In the genomic region with DNA sequence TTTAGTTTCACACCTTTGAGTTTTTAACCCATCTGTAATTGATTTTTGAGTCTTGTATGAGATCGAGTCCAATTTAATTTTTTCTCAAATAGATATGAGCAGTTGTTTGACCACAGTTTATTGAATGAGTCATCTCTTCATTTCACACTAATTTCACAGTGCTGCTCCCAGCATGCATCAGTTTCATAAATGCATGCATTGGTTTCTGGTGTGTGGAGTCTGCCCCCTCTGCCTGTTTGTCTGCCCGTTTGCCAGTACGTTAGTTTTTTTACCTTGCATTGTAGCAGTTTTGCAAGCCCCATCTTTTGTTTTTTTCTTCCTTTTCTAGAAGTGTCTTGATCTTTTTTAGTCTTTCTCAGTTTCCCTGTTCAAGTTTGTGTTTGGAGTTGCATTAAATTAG, we compare ENCODE assay signal across 8 cellular contexts. TPM values are rescaled to one million over a fixed set of nuclear protein-coding genes. Genes with fewer than 3 reads are reported as not detected.
A peak's percentile ranks its signal among the peaks of the same experiment; 100 is the strongest.
DNase-seq lines count a peak whose midpoint lies in the region; ATAC-seq and TF ChIP-seq lines count a peak whose summit lies in the region.

No MANE protein-coding gene starts in this region.

- BruUV-seq in PC-3 (replicated peaks; lab: Mats Ljungman, UMichigan) = no TSS peak

- no peaks in the 10 kb centered on the region for H3K9me3 Mint-ChIP-seq in activated naive CD4-positive, alpha-beta T cell treated with anti-CD3 and anti-CD28 coated beads, Interleukin-2, amount 10 ng/mL, durations not matched to agents 7 days and 5 days

- H3K9me3 ChIP-seq in PC-3 (ENCODE audit: low read length) = no peaks in the 10 kb centered on the region

- peaks cover 10% of the 10 kb centered on the region for H3K36me3 Mint-ChIP-seq in activated naive CD4-positive, alpha-beta T cell treated with anti-CD3 and anti-CD28 coated beads, Interleukin-2, amount 10 ng/mL, durations not matched to agents 7 days and 5 days

- DNase-seq in COLO829 (ENCODE audit: low spot score) = peak; percentile 90
- DNase-seq in PC-3 = peak; percentile 86
- DNase-seq in activated naive CD4-positive, alpha-beta T cell treated with anti-CD3 and anti-CD28 coated beads, Interleukin-2, amount 10 ng/mL, durations not matched to agents 7 days and 5 days = peak; percentile 64
- DNase-seq in mucosa of gallbladder (ENCODE audit: low spot score) = peak; percentile 37
- no peak for DNase-seq in HK-2 (ENCODE audit: unreplicated experiment)
- no peak for DNase-seq in UCSD-AML1 (lab: John Stamatoyannopoulos, UW; ENCODE audit: unreplicated experiment)

- H3K27me3 ChIP-seq in PC-3 (ENCODE audit: low read length) = no peaks in the 10 kb centered on the region

- H3K4me1 ChIP-seq in PC-3 (ENCODE audit: insufficient read depth, low read length) = peaks cover 19% of the 10 kb centered on the region

- H4K20me1 ChIP-seq in PC-3 (ENCODE audit: low read length) = no peaks in the 10 kb centered on the region

- H3K4me1 Mint-ChIP-seq in activated naive CD4-positive, alpha-beta T cell treated with anti-CD3 and anti-CD28 coated beads, Interleukin-2, amount 10 ng/mL, durations not matched to agents 7 days and 5 days = peaks cover 23% of the 10 kb centered on the region

- CTCF ChIA-PET in PC-3 (lab: Charles Lee) = no interaction called here
- CTCF ChIA-PET in activated naive CD4-positive, alpha-beta T cell treated with anti-CD3 and anti-CD28 coated beads, Interleukin-2, amount 10 ng/mL, durations not matched to agents 7 days and 5 days (lab: Charles Lee) = interaction anchor here (1.2 kb wide), 1 partner anchor 13 kb away, joined by 3 read pairs; the partner anchor contains the start of gene MKKS

- POLR2A ChIA-PET in PC-3 (lab: Charles Lee; ENCODE audit: unreplicated experiment) = no interaction called here

- intact Hi-C loops in PC-3 (cut with micrococcal nuclease) = no loop called here

- H3K9me2 ChIP-seq in PC-3 (replicated peaks; ENCODE audit: low read length) = no peaks in the 10 kb centered on the region

- H3F3A ChIP-seq in PC-3 (ENCODE audit: low read length, unreplicated experiment) = no peaks in the 10 kb centered on the region

- peak overlapping the region; percentile 85 for H3K27ac Mint-ChIP-seq in activated naive CD4-positive, alpha-beta T cell treated with anti-CD3 and anti-CD28 coated beads, Interleukin-2, amount 10 ng/mL, durations not matched to agents 7 days and 5 days

- peak overlapping the region; percentile 44 for H3K4me3 ChIP-seq in PC-3 (ENCODE audit: low read length)

- ATAC-seq in GM19438 (IDR thresholded peaks at IDR 0.05; ENCODE audit: low read depth, unreplicated experiment) (peak; percentile 94), HG03378 (IDR thresholded peaks at IDR 0.05; ENCODE audit: unreplicated experiment) (peak; percentile 99), PC-3 (peak; percentile 98)

- peak overlapping the region; percentile 78 for H3K4me2 ChIP-seq in PC-3 (ENCODE audit: low read length)

- H2AFZ ChIP-seq in PC-3 (ENCODE audit: low read length) = peak overlapping the region; percentile 63; the same call in 1 of the 2 replicates

- H3K4me3 Mint-ChIP-seq in activated naive CD4-positive, alpha-beta T cell treated with anti-CD3 and anti-CD28 coated beads, Interleukin-2, amount 10 ng/mL, durations not matched to agents 7 days and 5 days = peak overlapping the region; percentile 31

- H3K27me3 Mint-ChIP-seq in activated naive CD4-positive, alpha-beta T cell treated with anti-CD3 and anti-CD28 coated beads, Interleukin-2, amount 10 ng/mL, durations not matched to agents 7 days and 5 days = no peaks in the 10 kb centered on the region

- H3K36me3 ChIP-seq in PC-3 (ENCODE audit: low read depth, low read length) = peaks cover 8% of the 10 kb centered on the region; the same call in 1 of the 2 replicates

- TF ChIP-seq CTCF in PC-3 (conservative IDR thresholded peaks at IDR 0.05; ENCODE audit: low read depth, low read length) = peak; percentile 37; the same call in 1 of the 2 replicates

- peak overlapping the region; percentile 25; the same call in 1 of the 2 replicates for H3K27ac ChIP-seq in PC-3 (ENCODE audit: low read length)

- H3K79me2 ChIP-seq in PC-3 (ENCODE audit: low read length) = peaks cover 52% of the 10 kb centered on the region

- peak overlapping the region; percentile 26 for H3K9ac ChIP-seq in PC-3 (ENCODE audit: low read length)

RNA-seq across cellular contexts. Expression of gene SLX4IP, which starts 11.9 kb away (rescaled TPM):
- total RNA-seq in PC-3 (2014; rRNA removed) (6.4 and 7.1 TPM in 2 replicates), mucosa of gallbladder (11.3 TPM)

RNA-seq across cellular contexts. Expression of gene MKKS, which starts 13.0 kb away (rescaled TPM):
- 12.1 and 13.6 TPM in 2 replicates for total RNA-seq in PC-3 (2014; rRNA removed)
- 33.2 TPM for total RNA-seq in mucosa of gallbladder

Comparison
In these comparisons a context has a peak if more than half of its experiments do, and no peak if none do; other contexts are left out.
1. DNase-seq: peak in COLO829 (single experiment), PC-3 (single experiment), activated naive CD4-positive, alpha-beta T cell treated with anti-CD3 and anti-CD28 coated beads, Interleukin-2, amount 10 ng/mL, durations not matched to agents 7 days and 5 days (single experiment) and mucosa of gallbladder (single experiment); none in HK-2 (single experiment) and UCSD-AML1 (single experiment).
2. Peak in every context shown above with its lines, with median percentiles within 50 percentile points of each other: ATAC-seq.